24 cellular contexts compared by ENCODE assay signal in the genomic region with DNA sequence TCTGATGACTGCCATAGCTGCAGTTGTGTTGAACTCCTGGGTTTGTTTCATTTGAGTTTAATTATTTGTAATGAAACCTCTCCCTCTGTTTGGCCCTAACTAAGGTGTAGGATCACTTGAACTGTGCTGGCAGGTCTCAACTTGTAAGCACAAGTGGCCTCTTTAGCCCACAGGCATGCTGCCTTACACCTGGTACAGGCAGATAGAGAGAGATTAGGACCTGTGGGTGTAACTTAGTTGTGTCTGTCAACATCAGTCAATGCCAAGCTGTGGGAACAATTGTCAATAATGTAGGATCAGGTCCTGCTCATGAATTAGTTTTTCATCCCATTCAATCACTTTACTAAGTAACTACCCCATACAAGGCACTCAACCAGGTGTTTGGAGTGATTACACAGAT.
A peak's percentile ranks its signal among the peaks of the same experiment; 100 is the strongest.
DNase-seq lines count a peak whose midpoint lies in the region; ATAC-seq and TF ChIP-seq lines count a peak whose summit lies in the region.
"Had no signal": no experiment of that assay in that cellular context is flagged by ENCODE, and none has a peak within 500 bp of the region (broad histone marks: within the 10 kb centered on the region; RNA-seq: fewer than 3 reads in every experiment).

No MANE protein-coding gene starts in this region.

- no peaks in the 10 kb centered on the region for H3K9me3 Mint-ChIP-seq in MCF 10A (ENCODE audit: unreplicated experiment)
- H3K9me3 Mint-ChIP-seq in activated T-helper 17 cell treated with anti-CD3 and anti-CD28 coated beads, Interleukin-2, amount 50 U/mL, for 72 hours = peaks cover 4% of the 10 kb centered on the region
- no peaks in the 10 kb centered on the region for H3K9me3 Mint-ChIP-seq in activated T-helper 1 cell treated with anti-CD3 and anti-CD28 coated beads, Interleukin-12 subunit alpha, Interleukin-12 subunit beta, Interleukin-2, Interleukin-4 antibody, amounts not matched to agents 30 ng/mL and 10 ng/mL and 1 ng/mL, durations not matched to agents 14 hours and 24 hours and 36 hours
- H3K9me3 Mint-ChIP-seq: activated CD4-positive, alpha-beta memory T cell treated with anti-CD3 and anti-CD28 coated beads for 36 hours; activated naive CD4-positive, alpha-beta T cell treated with anti-CD3 and anti-CD28 coated beads, Interleukin-2, amount 50 U/mL, for 24 hours; IgD-negative memory B cell; neural crest cell; T-helper 1 cell treated with Interleukin-12 subunit alpha and Interleukin-12 subunit beta and Interleukin-4 antibody, amounts not matched to agents 30 μg/mL and 1 μg/mL, for 36 hours had no signal

- intact Hi-C loops in MCF 10A (cut with micrococcal nuclease) (no loop called here), breast epithelium (cut with DNase I; ENCODE audit: low total_unique reads) (no loop called here), dorsolateral prefrontal cortex (cut with DNase I) (no loop called here)
- intact Hi-C loops in activated T-helper 1 cell treated with anti-CD3 and anti-CD28 coated beads, Interleukin-12 subunit alpha, Interleukin-12 subunit beta, Interleukin-2, Interleukin-4 antibody, amounts not matched to agents 30 ng/mL and 10 ng/mL and 1 ng/mL, durations not matched to agents 14 hours and 24 hours and 36 hours (cut with micrococcal nuclease) = no loop called here

- DNase-seq in MCF 10A (ENCODE audit: unreplicated experiment) (peak; percentile 5), breast epithelium (ENCODE audit: low spot score in 2 of 2) (no peak), NCI-H2196 treated with DMSO at 0.1 percent for 48 hours (lab: John Stamatoyannopoulos, UW; ENCODE audit: unreplicated experiment) (peak; percentile 14), dorsolateral prefrontal cortex (no peak)
- no peak for DNase-seq in activated T-helper 1 cell treated with anti-CD3 and anti-CD28 coated beads, Interleukin-12 subunit alpha, Interleukin-12 subunit beta, Interleukin-2, Interleukin-4 antibody, amounts not matched to agents 30 ng/mL and 10 ng/mL and 1 ng/mL, durations not matched to agents 14 hours and 24 hours and 36 hours (ENCODE audit: low spot score)
- DNase-seq: activated CD4-positive, alpha-beta memory T cell treated with anti-CD3 and anti-CD28 coated beads for 36 hours; activated T-cell treated with anti-CD3 and anti-CD28 coated beads, Interleukin-2, amount 50 U/mL, for 24 hours; Caco-2; effector memory CD4-positive, alpha-beta T cell; glutamatergic neuron; mucosa of descending colon; SJCRH30; stimulated activated CD4-positive, alpha-beta T cell treated with anti-CD3 and anti-CD28 coated beads, Interleukin-4, amount 100 ng/mL, for 1 hour had no signal

- no peaks in the 10 kb centered on the region for H3K27me3 ChIP-seq in breast epithelium
- no peaks in the 10 kb centered on the region for H3K27me3 ChIP-seq in dorsolateral prefrontal cortex
- H3K27me3 ChIP-seq: SJCRH30 had no signal

- no peak overlapping the region for H3K27ac ChIP-seq in breast epithelium
- H3K27ac ChIP-seq in dorsolateral prefrontal cortex = no peak overlapping the region
- H3K27ac ChIP-seq: A549, SJCRH30 had no signal

- H3K4me3 Mint-ChIP-seq in MCF 10A (ENCODE audit: unreplicated experiment) = no peak overlapping the region
- no peak overlapping the region for H3K4me3 Mint-ChIP-seq in activated T-helper 17 cell treated with anti-CD3 and anti-CD28 coated beads, Interleukin-2, amount 50 U/mL, for 72 hours
- no peak overlapping the region for H3K4me3 Mint-ChIP-seq in activated T-helper 1 cell treated with anti-CD3 and anti-CD28 coated beads, Interleukin-12 subunit alpha, Interleukin-12 subunit beta, Interleukin-2, Interleukin-4 antibody, amounts not matched to agents 30 ng/mL and 10 ng/mL and 1 ng/mL, durations not matched to agents 14 hours and 24 hours and 36 hours
- H3K4me3 Mint-ChIP-seq: activated CD4-positive, alpha-beta memory T cell treated with anti-CD3 and anti-CD28 coated beads for 36 hours; activated naive CD4-positive, alpha-beta T cell treated with anti-CD3 and anti-CD28 coated beads, Interleukin-2, amount 50 U/mL, for 24 hours; activated T-cell treated with anti-CD3 and anti-CD28 coated beads, Interleukin-2, amount 50 U/mL, for 24 hours; IgD-negative memory B cell; neural crest cell; T-helper 1 cell treated with Interleukin-12 subunit alpha and Interleukin-12 subunit beta and Interleukin-4 antibody, amounts not matched to agents 30 μg/mL and 1 μg/mL, for 36 hours had no signal

- peaks cover 18% of the 10 kb centered on the region for H3K4me1 Mint-ChIP-seq in MCF 10A (ENCODE audit: insufficient read depth, unreplicated experiment)
- H3K4me1 Mint-ChIP-seq in activated T-helper 17 cell treated with anti-CD3 and anti-CD28 coated beads, Interleukin-2, amount 50 U/mL, for 72 hours = no peaks in the 10 kb centered on the region
- no peaks in the 10 kb centered on the region for H3K4me1 Mint-ChIP-seq in activated T-helper 1 cell treated with anti-CD3 and anti-CD28 coated beads, Interleukin-12 subunit alpha, Interleukin-12 subunit beta, Interleukin-2, Interleukin-4 antibody, amounts not matched to agents 30 ng/mL and 10 ng/mL and 1 ng/mL, durations not matched to agents 14 hours and 24 hours and 36 hours (ENCODE audit: low read depth)
- H3K4me1 Mint-ChIP-seq: activated naive CD4-positive, alpha-beta T cell treated with anti-CD3 and anti-CD28 coated beads, Interleukin-2, amount 50 U/mL, for 24 hours had no signal

- no peak for TF ChIP-seq POLR2A in breast epithelium (IDR thresholded peaks at IDR 0.05)

- H3K4me3 ChIP-seq in breast epithelium (no peak overlapping the region), dorsolateral prefrontal cortex (no peak overlapping the region)
- H3K4me3 ChIP-seq: A549, HAP-1, mucosa of descending colon, SJCRH30, smooth muscle cell had no signal

- no peaks in the 10 kb centered on the region for H3K36me3 ChIP-seq in breast epithelium
- H3K36me3 ChIP-seq: HAP-1, SJCRH30 had no signal

- CTCF ChIA-PET in MCF 10A (lab: Yijun Ruan, JAX) = no interaction called here

- H3K4me1 ChIP-seq in breast epithelium = no peaks in the 10 kb centered on the region
- H3K4me1 ChIP-seq: A549, Caco-2, HAP-1, SJCRH30 had no signal

- TF ChIP-seq CTCF in MCF 10A (IDR thresholded peaks at IDR 0.05; ENCODE audit: unreplicated experiment) (no peak), breast epithelium (IDR thresholded peaks at IDR 0.05) (no peak), dorsolateral prefrontal cortex (IDR thresholded peaks at IDR 0.05 in 54 of 56, conservative IDR thresholded peaks at IDR 0.05 in 2 of 56; ENCODE audit: low read depth in 1 of 56, partially characterized antibody in 56 of 56) (no peak)

- H3K9me3 ChIP-seq in breast epithelium = no peaks in the 10 kb centered on the region
- H3K9me3 ChIP-seq: A549, Caco-2, HAP-1, mucosa of descending colon, SJCRH30 had no signal

- no peaks in the 10 kb centered on the region for H3K27me3 Mint-ChIP-seq in MCF 10A (ENCODE audit: insufficient read depth, unreplicated experiment)
- H3K27me3 Mint-ChIP-seq in activated T-helper 17 cell treated with anti-CD3 and anti-CD28 coated beads, Interleukin-2, amount 50 U/mL, for 72 hours = peaks cover 8% of the 10 kb centered on the region
- no peaks in the 10 kb centered on the region for H3K27me3 Mint-ChIP-seq in activated T-helper 1 cell treated with anti-CD3 and anti-CD28 coated beads, Interleukin-12 subunit alpha, Interleukin-12 subunit beta, Interleukin-2, Interleukin-4 antibody, amounts not matched to agents 30 ng/mL and 10 ng/mL and 1 ng/mL, durations not matched to agents 14 hours and 24 hours and 36 hours (ENCODE audit: insufficient read depth)
- H3K27me3 Mint-ChIP-seq: activated CD4-positive, alpha-beta memory T cell treated with anti-CD3 and anti-CD28 coated beads for 36 hours had no signal

- POLR2A ChIA-PET in MCF 10A (lab: Yijun Ruan, JAX) = no interaction called here

- peaks cover 4% of the 10 kb centered on the region for H3K36me3 Mint-ChIP-seq in MCF 10A (ENCODE audit: insufficient read depth, unreplicated experiment)
- H3K36me3 Mint-ChIP-seq in activated T-helper 17 cell treated with anti-CD3 and anti-CD28 coated beads, Interleukin-2, amount 50 U/mL, for 72 hours (ENCODE audit: low read depth) = no peaks in the 10 kb centered on the region
- no peaks in the 10 kb centered on the region for H3K36me3 Mint-ChIP-seq in activated T-helper 1 cell treated with anti-CD3 and anti-CD28 coated beads, Interleukin-12 subunit alpha, Interleukin-12 subunit beta, Interleukin-2, Interleukin-4 antibody, amounts not matched to agents 30 ng/mL and 10 ng/mL and 1 ng/mL, durations not matched to agents 14 hours and 24 hours and 36 hours (ENCODE audit: low read depth)
- H3K36me3 Mint-ChIP-seq: activated CD4-positive, alpha-beta memory T cell treated with anti-CD3 and anti-CD28 coated beads for 36 hours; activated naive CD4-positive, alpha-beta T cell treated with anti-CD3 and anti-CD28 coated beads, Interleukin-2, amount 50 U/mL, for 24 hours; IgD-negative memory B cell had no signal

- no peak overlapping the region for H3K27ac Mint-ChIP-seq in MCF 10A (ENCODE audit: low read depth, unreplicated experiment)
- no peak overlapping the region for H3K27ac Mint-ChIP-seq in activated T-helper 17 cell treated with anti-CD3 and anti-CD28 coated beads, Interleukin-2, amount 50 U/mL, for 72 hours
- H3K27ac Mint-ChIP-seq in activated T-helper 1 cell treated with anti-CD3 and anti-CD28 coated beads, Interleukin-12 subunit alpha, Interleukin-12 subunit beta, Interleukin-2, Interleukin-4 antibody, amounts not matched to agents 30 ng/mL and 10 ng/mL and 1 ng/mL, durations not matched to agents 14 hours and 24 hours and 36 hours = no peak overlapping the region
- H3K27ac Mint-ChIP-seq: activated CD4-positive, alpha-beta memory T cell treated with anti-CD3 and anti-CD28 coated beads for 36 hours; activated naive CD4-positive, alpha-beta T cell treated with anti-CD3 and anti-CD28 coated beads, Interleukin-2, amount 50 U/mL, for 24 hours; activated T-cell treated with anti-CD3 and anti-CD28 coated beads, Interleukin-2, amount 50 U/mL, for 24 hours; IgD-negative memory B cell; T-helper 1 cell treated with Interleukin-12 subunit alpha and Interleukin-12 subunit beta and Interleukin-4 antibody, amounts not matched to agents 30 μg/mL and 1 μg/mL, for 36 hours had no signal

- peak; percentile 51 for ATAC-seq in activated T-helper 17 cell treated with anti-CD3 and anti-CD28 coated beads, Interleukin-2, amount 50 U/mL, for 72 hours (replicated peaks)
- no peak for ATAC-seq in GM19452 (IDR thresholded peaks at IDR 0.05; ENCODE audit: unreplicated experiment)
- ATAC-seq in HG03095 (IDR thresholded peaks at IDR 0.05; ENCODE audit: unreplicated experiment) = no peak
- ATAC-seq: A549, left lobe of liver, mucosa of descending colon had no signal

- no TSS peak for BruUV-seq in MCF 10A (replicated peaks; lab: Mats Ljungman, UMichigan)

Comparison
In these comparisons a context has a peak if more than half of its experiments do, and no peak if none do; other contexts are left out.
1. DNase-seq: peak in MCF 10A (single experiment) and NCI-H2196 treated with DMSO at 0.1 percent for 48 hours (single experiment); none in breast epithelium (0 of 2), dorsolateral prefrontal cortex (0 of 10) and activated T-helper 1 cell treated with anti-CD3 and anti-CD28 coated beads, Interleukin-12 subunit alpha, Interleukin-12 subunit beta, Interleukin-2, Interleukin-4 antibody, amounts not matched to agents 30 ng/mL and 10 ng/mL and 1 ng/mL, durations not matched to agents 14 hours and 24 hours and 36 hours (single experiment).